14 cellular contexts compared by ENCODE assay signal in genomic region chr16:48361012-48361411, GRCh38. TPM values are rescaled to one million over a fixed set of nuclear protein-coding genes. Genes with fewer than 3 reads are reported as not detected.
DNase-seq lines count a peak whose midpoint lies in the region; ATAC-seq, FAIRE-seq and TF ChIP-seq lines count a peak whose summit lies in the region.
"Had no signal": no experiment of that assay in that cellular context is flagged by ENCODE, and none has a peak within 500 bp of the region (broad histone marks: within the 10 kb centered on the region; RNA-seq: fewer than 3 reads in every experiment).

No MANE protein-coding gene starts in this region.

- no peak overlapping the region for H3K9ac ChIP-seq in BLaER1 treated with 17β-estradiol and CSF1 and Interleukin-3, amounts not matched to agents 10 nM and 100 nM

- no peaks in the 10 kb centered on the region for H3K27me3 ChIP-seq in BLaER1 treated with 17β-estradiol and CSF1 and Interleukin-3, amounts not matched to agents 10 nM and 100 nM
- H3K27me3 ChIP-seq in right lobe of liver (no peaks in the 10 kb centered on the region), upper lobe of right lung (no peaks in the 10 kb centered on the region)

- peaks cover 45 to 98% (median 58%) of the 10 kb centered on the region in 10 experiments for H3K4me1 ChIP-seq in BLaER1 treated with 17β-estradiol and CSF1 and Interleukin-3, amounts not matched to agents 10 nM and 100 nM
- H3K4me1 ChIP-seq in right lobe of liver = peaks cover 0 to 19% (median 0%) of the 10 kb centered on the region in 4 donors
- peaks cover 15% of the 10 kb centered on the region for H3K4me1 ChIP-seq in upper lobe of right lung

- peak overlapping the region; percentile 28 to 98 (median 51); a peak in 20 of 22 replicates for H3K4me2 ChIP-seq in BLaER1 treated with 17β-estradiol and CSF1 and Interleukin-3, amounts not matched to agents 10 nM and 100 nM

- no peak overlapping the region for H3K4me3 ChIP-seq in BLaER1 treated with 17β-estradiol and CSF1 and Interleukin-3, amounts not matched to agents 10 nM and 100 nM
- no peak overlapping the region for H3K4me3 ChIP-seq in right lobe of liver
- no peak overlapping the region for H3K4me3 ChIP-seq in upper lobe of right lung
- H3K4me3 ChIP-seq: HAP-1 had no signal

- peaks cover 47 to 100% (median 97%) of the 10 kb centered on the region in 11 experiments; a peak in 21 of 22 replicates for H4K20me1 ChIP-seq in BLaER1 treated with 17β-estradiol and CSF1 and Interleukin-3, amounts not matched to agents 10 nM and 100 nM

- ATAC-seq in right lobe of liver (no peak), upper lobe of right lung (no peak), GM19397 (IDR thresholded peaks at IDR 0.05; ENCODE audit: unreplicated experiment) (no peak)

- in situ Hi-C loops in GM13977 (cut with MboI; ENCODE audit: low pct_unique_long_range_greater_than_20kb, low sequenced_read_pairs, unreplicated experiment) = no loop called here

- H3K9me3 ChIP-seq in BLaER1 treated with 17β-estradiol and CSF1 and Interleukin-3, amounts not matched to agents 10 nM and 100 nM (replicated peaks in 1 of 11) = peaks cover 0 to 4% (median 0%) of the 10 kb centered on the region in 11 experiments; a peak in 1 of 22 replicates
- H3K9me3 ChIP-seq in right lobe of liver (no peaks in the 10 kb centered on the region), upper lobe of right lung (no peaks in the 10 kb centered on the region)
- H3K9me3 ChIP-seq: Caco-2, HAP-1 had no signal

- WGBS in right lobe of liver (ENCODE audit: insufficient coverage, low coverage, low lambda C conversion rate, missing lambda C conversion rate) = 80% methylated on average over 3 of the region's 3 CpGs

- no peak for TF ChIP-seq POLR2A in right lobe of liver (IDR thresholded peaks at IDR 0.05)

- DNase-seq in GM13977 (ENCODE audit: low spot score) (peak; percentile 37), RCC 7860 (ENCODE audit: low spot score) (no peak), right lobe of liver (no peak), upper lobe of right lung (no peak), T-helper 2 cell (no peak)
- DNase-seq: Caco-2, DMS79, NCI-H1048, NCI-H2171, NCI-H446 treated with DMSO at 0.1 percent for 48 hours, NCI-H774 had no signal

- peak; percentile 71 for FAIRE-seq in RCC 7860 (lab: Jason Lieb, UNC)

- peak overlapping the region in 10 of 11 experiments; percentile 1 to 69 (median 44); a peak in 12 of 22 replicates for H3K27ac ChIP-seq in BLaER1 treated with 17β-estradiol and CSF1 and Interleukin-3, amounts not matched to agents 10 nM and 100 nM
- H3K27ac ChIP-seq in right lobe of liver = peak overlapping the region in 2 of 3 donors; percentile 22 to 44
- no peak overlapping the region for H3K27ac ChIP-seq in upper lobe of right lung

- intact Hi-C loops in right lobe of liver (cut with DNase I) (no loop called here), upper lobe of right lung (cut with DNase I) (no loop called here)

- TF ChIP-seq CTCF in GM13977 (IDR thresholded peaks at IDR 0.05; ENCODE audit: extremely low read depth, insufficient read depth, missing control alignments) (no peak), right lobe of liver (IDR thresholded peaks at IDR 0.05) (no peak), upper lobe of right lung (IDR thresholded peaks at IDR 0.05) (no peak)

- peaks cover 30 to 74% (median 43%) of the 10 kb centered on the region in 11 experiments; a peak in 21 of 22 replicates for H3K36me3 ChIP-seq in BLaER1 treated with 17β-estradiol and CSF1 and Interleukin-3, amounts not matched to agents 10 nM and 100 nM
- H3K36me3 ChIP-seq in right lobe of liver (peaks cover 0 to 6% (median 0%) of the 10 kb centered on the region in 4 donors), upper lobe of right lung (peaks cover 16% of the 10 kb centered on the region)

RNA-seq across cellular contexts. Expression of gene SIAH1, which starts 24.2 kb away (rescaled TPM):
- total RNA-seq in right lobe of liver (10 to 100 TPM in 5 of 6 experiments, 1 to 10 TPM in 1; 8.1 to 14.0 (median 11.5) TPM), upper lobe of right lung (24.8 TPM)
